Comparison of ENCODE assay signal across 3 cellular contexts in genomic region chr18:76080430-76080829, GRCh38.
"Had no signal": no experiment of that assay in that cellular context is flagged by ENCODE, and none has a peak within 500 bp of the region (broad histone marks: within the 10 kb centered on the region; RNA-seq: fewer than 3 reads in every experiment).

No MANE protein-coding gene starts in this region.

- H3K4me3 ChIP-seq: GM12878 had no signal

- ATAC-seq: GM12878 had no signal

- DNase-seq: GDM1, GF-D8 had no signal
